Comparison of ENCODE assay signal across 10 cellular contexts in genomic region chr20:50817776-50818172, GRCh38. TPM values are rescaled to one million over a fixed set of nuclear protein-coding genes. Genes with fewer than 3 reads are reported as not detected.
DNase-seq lines count a peak whose midpoint lies in the region; ATAC-seq, FAIRE-seq and TF ChIP-seq lines count a peak whose summit lies in the region.
"Had no signal": no experiment of that assay in that cellular context is flagged by ENCODE, and none has a peak within 500 bp of the region (broad histone marks: within the 10 kb centered on the region; RNA-seq: fewer than 3 reads in every experiment).

No MANE protein-coding gene starts in this region.

- H3K36me3 Mint-ChIP-seq in activated T-cell treated with anti-CD3 and anti-CD28 coated beads, Interleukin-2, amount 50 U/mL, for 24 hours (ENCODE audit: low read depth) = peaks cover 29% of the 10 kb centered on the region
- no peaks in the 10 kb centered on the region for H3K36me3 Mint-ChIP-seq in activated T-helper 17 cell treated with anti-CD3 and anti-CD28 coated beads, Interleukin-2, amount 50 U/mL, for 72 hours (ENCODE audit: low read depth)

- TF ChIP-seq CTCF in kidney (IDR thresholded peaks at IDR 0.05; ENCODE audit: borderline replicate concordance, extremely low read depth, insufficient read depth) = no peak
- no peak for TF ChIP-seq CTCF in thyroid gland (IDR thresholded peaks at IDR 0.05)

- H3K4me1 ChIP-seq in kidney (ENCODE audit: control insufficient read depth in 1 of 2, insufficient read depth in 1 of 2, low read depth in 1 of 2, low read length in 2 of 2) (peaks cover 0 to 3% of the 10 kb centered on the region in 2 donors), thyroid gland (peaks cover 13 to 26% of the 10 kb centered on the region in 2 donors)
- H3K4me1 ChIP-seq: colonic mucosa had no signal

- WGBS in thyroid gland, 2 donors = 71 to 75% methylated on average over 10 of the region's 10 CpGs

- peak overlapping the region; percentile 54 for H3K4me3 Mint-ChIP-seq in activated T-cell treated with anti-CD3 and anti-CD28 coated beads, Interleukin-2, amount 50 U/mL, for 24 hours
- peak overlapping the region; percentile 78 for H3K4me3 Mint-ChIP-seq in activated T-helper 17 cell treated with anti-CD3 and anti-CD28 coated beads, Interleukin-2, amount 50 U/mL, for 72 hours

- no peaks in the 10 kb centered on the region for H3K27me3 ChIP-seq in thyroid gland
- H3K27me3 ChIP-seq: colonic mucosa had no signal

- H3K9me3 Mint-ChIP-seq in activated T-cell treated with anti-CD3 and anti-CD28 coated beads, Interleukin-2, amount 50 U/mL, for 24 hours = peaks cover 2% of the 10 kb centered on the region
- H3K9me3 Mint-ChIP-seq in activated T-helper 17 cell treated with anti-CD3 and anti-CD28 coated beads, Interleukin-2, amount 50 U/mL, for 72 hours = peaks cover 4% of the 10 kb centered on the region

- H3K9me3 ChIP-seq in kidney (ENCODE audit: control insufficient read depth in 1 of 2, low read length in 2 of 2) (no peaks in the 10 kb centered on the region), thyroid gland (no peaks in the 10 kb centered on the region)
- H3K9me3 ChIP-seq: colonic mucosa had no signal

- intact Hi-C loops in kidney (cut with DNase I) (no loop called here), thyroid gland (cut with DNase I) (loop anchor here (5.0 kb wide), 1 partner anchor 110 kb away; no protein-coding TSS in a partner anchor)

- no peaks in the 10 kb centered on the region for H3K27me3 Mint-ChIP-seq in activated T-cell treated with anti-CD3 and anti-CD28 coated beads, Interleukin-2, amount 50 U/mL, for 24 hours
- no peaks in the 10 kb centered on the region for H3K27me3 Mint-ChIP-seq in activated T-helper 17 cell treated with anti-CD3 and anti-CD28 coated beads, Interleukin-2, amount 50 U/mL, for 72 hours

- no peak for TF ChIP-seq POLR2A in thyroid gland (IDR thresholded peaks at IDR 0.05)

- peak overlapping the region; percentile 98 for H3K27ac Mint-ChIP-seq in activated T-cell treated with anti-CD3 and anti-CD28 coated beads, Interleukin-2, amount 50 U/mL, for 24 hours
- H3K27ac Mint-ChIP-seq in activated T-helper 17 cell treated with anti-CD3 and anti-CD28 coated beads, Interleukin-2, amount 50 U/mL, for 72 hours = peak overlapping the region; percentile 96

- no peak overlapping the region for H3K9ac ChIP-seq in kidney (ENCODE audit: low read length in 2 of 2)

- no peak overlapping the region for H3K4me3 ChIP-seq in kidney (ENCODE audit: low read length in 2 of 2)
- H3K4me3 ChIP-seq in thyroid gland (replicated peaks in 1 of 3) = no peak overlapping the region
- H3K4me3 ChIP-seq: colonic mucosa had no signal

- ATAC-seq in activated T-helper 17 cell treated with anti-CD3 and anti-CD28 coated beads, Interleukin-2, amount 50 U/mL, for 72 hours (replicated peaks) = no peak

- H3K27ac ChIP-seq in kidney (ENCODE audit: low read depth in 2 of 2, low read length in 2 of 2) (no peak overlapping the region), thyroid gland (peak overlapping the region; percentile 47 to 87 (median 62))
- H3K27ac ChIP-seq: colonic mucosa had no signal

- H3K36me3 ChIP-seq in kidney (ENCODE audit: control insufficient read depth in 1 of 2, insufficient read depth in 2 of 2, low read length in 2 of 2) (no peaks in the 10 kb centered on the region), thyroid gland (no peaks in the 10 kb centered on the region)
- H3K36me3 ChIP-seq: colonic mucosa had no signal

- no peak for FAIRE-seq in kidney (lab: Jason Lieb, UNC)
- FAIRE-seq: islet of Langerhans had no signal

- peaks cover 62% of the 10 kb centered on the region for H3K4me1 Mint-ChIP-seq in activated T-cell treated with anti-CD3 and anti-CD28 coated beads, Interleukin-2, amount 50 U/mL, for 24 hours (ENCODE audit: low read depth)
- H3K4me1 Mint-ChIP-seq in activated T-helper 17 cell treated with anti-CD3 and anti-CD28 coated beads, Interleukin-2, amount 50 U/mL, for 72 hours = peaks cover 7% of the 10 kb centered on the region

- DNase-seq in activated T-cell treated with anti-CD3 and anti-CD28 coated beads, Interleukin-2, amount 50 U/mL, for 24 hours = no peak
- DNase-seq in activated T-cell treated with anti-CD3 and anti-CD28 coated beads, Interleukin-2, amount 50 U/mL, for 1 hour = no peak
- DNase-seq in kidney (peak; percentile 41), thyroid gland (no peak), AG08395 (ENCODE audit: low spot score) (no peak), HuH-7.5 (ENCODE audit: low spot score) (no peak)
- DNase-seq in stimulated activated CD4-positive, alpha-beta T cell treated with anti-CD3 and anti-CD28 coated beads, Interleukin-4, amount 100 ng/mL, for 1 hour = no peak

RNA-seq across cellular contexts. Expression of gene BCAS4, which starts 22.9 kb away (rescaled TPM):
- total RNA-seq in activated T-helper 17 cell treated with anti-CD3 and anti-CD28 coated beads, Interleukin-2, amount 50 U/mL, for 72 hours = 1 to 10 TPM; 3.8 to 9.7 TPM
- total RNA-seq in kidney = 10.6 TPM
- polyA plus RNA-seq in kidney (ENCODE audit: insufficient read depth, low read depth, low replicate concordance) = 17.1 TPM
- 10 to 100 TPM in 3 of 4 donors, 1 to 10 TPM in 1; 6.6 to 15.7 (median 13.1) TPM for total RNA-seq in thyroid gland

Comparison
In these comparisons a context has a peak if more than half of its experiments do, and no peak if none do; other contexts are left out.
1. H3K27ac ChIP-seq: peak in thyroid gland (3 of 3); none in kidney (0 of 2).